22 cellular contexts compared by ENCODE assay signal in genomic region chr3:166265153-166265552, GRCh38.
DNase-seq lines count a peak whose midpoint lies in the region; ATAC-seq, FAIRE-seq and TF ChIP-seq lines count a peak whose summit lies in the region.
"Had no signal": no experiment of that assay in that cellular context is flagged by ENCODE, and none has a peak within 500 bp of the region (broad histone marks: within the 10 kb centered on the region; RNA-seq: fewer than 3 reads in every experiment).

No MANE protein-coding gene starts in this region.

- TF ChIP-seq CTCF in OCI-LY3 (IDR thresholded peaks at IDR 0.05; ENCODE audit: low read depth, low read length) (no peak), K562 (IDR thresholded peaks at IDR 0.05 in 2 of 3, conservative IDR thresholded peaks at IDR 0.05 in 1 of 3; ENCODE audit: insufficient read depth in 2 of 3, low read depth in 1 of 3, low read length in 3 of 3) (no peak), dorsolateral prefrontal cortex (IDR thresholded peaks at IDR 0.05 in 54 of 56, conservative IDR thresholded peaks at IDR 0.05 in 2 of 56; ENCODE audit: low read depth in 1 of 56, partially characterized antibody in 56 of 56) (no peak)

- H3K4me3 ChIP-seq in ACC112 (ENCODE audit: low read depth, low read length), result peak overlapping the region; percentile 42; the same call in 1 of the 2 replicates
- no peak overlapping the region for H3K4me3 ChIP-seq in OCI-LY3 (ENCODE audit: low read length)
- H3K4me3 ChIP-seq in K562, result no peak overlapping the region
- H3K4me3 ChIP-seq in small intestine (ENCODE audit: low read depth in 1 of 2, low read length in 2 of 2), result no peak overlapping the region
- H3K4me3 ChIP-seq in dorsolateral prefrontal cortex, result no peak overlapping the region
- H3K4me3 ChIP-seq: GM23338, HAP-1 had no signal

- H3K9ac ChIP-seq in OCI-LY3 (ENCODE audit: low read length), result no peak overlapping the region
- peak overlapping the region in 1 of 2 experiments; percentile 14; a peak in 2 of 4 replicates for H3K9ac ChIP-seq in K562 (ENCODE audit: insufficient read depth in 1 of 2, low read depth in 2 of 2, low read length in 2 of 2)
- H3K9ac ChIP-seq: KMS-11 had no signal

- TF ChIP-seq EP300 in K562 (IDR thresholded peaks at IDR 0.05; ENCODE audit: low read length), result no peak

- no peaks in the 10 kb centered on the region for H4K20me1 ChIP-seq in OCI-LY3 (ENCODE audit: insufficient read depth, low read length)
- no peaks in the 10 kb centered on the region for H4K20me1 ChIP-seq in K562 (replicated peaks; ENCODE audit: control insufficient read depth, insufficient read depth, low read length)

- DNase-seq in GM19239 (ENCODE audit: insufficient read length, low spot score) (no peak), K562 (ENCODE audit: extremely low read depth in 1 of 4, low spot score in 3 of 4) (no peak), H4 (ENCODE audit: low spot score) (no peak), small intestine (no peak), dorsolateral prefrontal cortex (no peak)
- DNase-seq: 8988T; BE2C; C1 segment of cervical spinal cord; CD4-positive, CD25-positive, alpha-beta regulatory T cell; CD8-positive, alpha-beta memory T cell; COR-L47; DMS 273 treated with DMSO at 0.1 percent for 48 hours; DMS53; DND-41; EL had no signal

- H3K36me3 ChIP-seq in ACC112 (ENCODE audit: insufficient read depth, low read length) (no peaks in the 10 kb centered on the region), OCI-LY3 (replicated peaks; ENCODE audit: low read depth, low read length) (no peaks in the 10 kb centered on the region), K562 (ENCODE audit: control insufficient read depth, insufficient read depth, low read length) (no peaks in the 10 kb centered on the region), small intestine (ENCODE audit: control insufficient read depth in 2 of 2, insufficient read depth in 2 of 2, low read length in 2 of 2) (no peaks in the 10 kb centered on the region)
- H3K36me3 ChIP-seq: BE2C, HAP-1 had no signal

- H3K27me3 ChIP-seq in ACC112 (ENCODE audit: insufficient read depth, low read length) (no peaks in the 10 kb centered on the region), OCI-LY3 (ENCODE audit: low read depth, low read length) (no peaks in the 10 kb centered on the region), K562 (ENCODE audit: control insufficient read depth in 2 of 2, insufficient read depth in 2 of 2, low read length in 2 of 2) (no peaks in the 10 kb centered on the region), small intestine (ENCODE audit: control insufficient read depth in 2 of 2, insufficient read depth in 2 of 2, low read length in 2 of 2) (no peaks in the 10 kb centered on the region), dorsolateral prefrontal cortex (no peaks in the 10 kb centered on the region)
- H3K27me3 ChIP-seq: BE2C had no signal

- in situ Hi-C loops in K562 (cut with MboI), result no loop called here

- FAIRE-seq in GM19239 (lab: Jason Lieb, UNC) (peak; percentile 51), K562 (lab: Jason Lieb, UNC) (no peak), small intestine (lab: Jason Lieb, UNC) (no peak)
- FAIRE-seq: G401.6 had no signal

- H3K4me2 ChIP-seq in OCI-LY3 (ENCODE audit: low read length), result peak overlapping the region; percentile 10; the same call in 1 of the 2 replicates
- peak overlapping the region; percentile 39 for H3K4me2 ChIP-seq in K562 (ENCODE audit: insufficient read depth, low read length)
- H3K4me2 ChIP-seq: GM23338, KMS-11 had no signal

- intact Hi-C loops in K562 (cut with micrococcal nuclease), result no loop called here
- intact Hi-C loops in dorsolateral prefrontal cortex (cut with DNase I), result no loop called here

- TF ChIP-seq RAD21 in K562 (CRISPR knock-in tag; conservative IDR thresholded peaks at IDR 0.05 in 1 of 2, IDR thresholded peaks at IDR 0.05 in 1 of 2), result no peak

- TF ChIP-seq POLR2A in K562 (conservative IDR thresholded peaks at IDR 0.05), result no peak

- H3K27ac ChIP-seq in ACC112 (ENCODE audit: low read depth, low read length), result no peak overlapping the region
- H3K27ac ChIP-seq in OCI-LY3 (ENCODE audit: low read length), result no peak overlapping the region
- peak overlapping the region; percentile 43; the same call in 2 of the 3 replicates for H3K27ac ChIP-seq in K562 (ENCODE audit: extremely low read depth, low read depth, low read length)
- H3K27ac ChIP-seq in small intestine (ENCODE audit: low read depth in 1 of 2, low read length in 1 of 2), result no peak overlapping the region
- no peak overlapping the region for H3K27ac ChIP-seq in dorsolateral prefrontal cortex
- H3K27ac ChIP-seq: KMS-11 had no signal

- no peaks in the 10 kb centered on the region for H3K9me1 ChIP-seq in K562 (ENCODE audit: control insufficient read depth, insufficient read depth, low read length)

- no TSS peak for BruUV-seq in K562 (replicated peaks; lab: Mats Ljungman, UMichigan)

- POLR2A ChIA-PET in K562 (lab: Yijun Ruan, JAX), result no interaction called here

- H2AFZ ChIP-seq in ACC112 (ENCODE audit: low read length, unreplicated experiment) (no peak overlapping the region), OCI-LY3 (ENCODE audit: low read depth, low read length) (no peak overlapping the region), K562 (ENCODE audit: low read depth, low read length) (peak overlapping the region; percentile 70)
- H2AFZ ChIP-seq: GM23338 had no signal

- CTCF ChIA-PET in K562 (lab: Yijun Ruan, JAX; ENCODE audit: low intra/inter-chr PET ratio), result no interaction called here

- H3K79me2 ChIP-seq in ACC112 (ENCODE audit: control insufficient read depth, insufficient read depth, low read length, unreplicated experiment) (no peaks in the 10 kb centered on the region), OCI-LY3 (ENCODE audit: low read length) (no peaks in the 10 kb centered on the region), K562 (ENCODE audit: control insufficient read depth, insufficient read depth, low read length) (no peaks in the 10 kb centered on the region)

- WGBS in K562 (ENCODE audit: insufficient coverage, low coverage, missing lambda C conversion rate), result 0% methylated on average over 4 of the region's 4 CpGs
- 77 to 86% (median 86%) methylated on average over 4 of the region's 4 CpGs for WGBS in small intestine, 3 donors

- H3K9me3 ChIP-seq in OCI-LY3 (ENCODE audit: insufficient read depth, low read length) (no peaks in the 10 kb centered on the region), K562 (replicated peaks; ENCODE audit: control insufficient read depth, insufficient read depth, low read depth, low read length) (no peaks in the 10 kb centered on the region), small intestine (ENCODE audit: control insufficient read depth, low read depth) (no peaks in the 10 kb centered on the region)
- H3K9me3 ChIP-seq: BE2C, HAP-1 had no signal

- ATAC-seq in K562, result peak; percentile 22; the same call in 2 of the 3 replicates
- ATAC-seq in GM21367 (IDR thresholded peaks at IDR 0.05; ENCODE audit: unreplicated experiment), result no peak
- ATAC-seq: GM23338 had no signal

- H3K4me1 ChIP-seq in ACC112 (ENCODE audit: control insufficient read depth, insufficient read depth, low read length, unreplicated experiment) (no peaks in the 10 kb centered on the region), OCI-LY3 (ENCODE audit: low read length) (no peaks in the 10 kb centered on the region), K562 (replicated peaks in 1 of 2; ENCODE audit: control insufficient read depth in 2 of 2, insufficient read depth in 2 of 2, low read length in 2 of 2) (no peaks in the 10 kb centered on the region), small intestine (ENCODE audit: control insufficient read depth in 2 of 2, insufficient read depth in 1 of 2, low read depth in 1 of 2, low read length in 1 of 2) (no peaks in the 10 kb centered on the region)
- H3K4me1 ChIP-seq: BE2C had no signal

TF ChIP-seq in K562, 482 proteins besides CTCF, POLR2A, EP300 and RAD21:
- TF ChIP-seq ESRRB (CRISPR knock-in tag; IDR thresholded peaks at IDR 0.05; ENCODE audit: borderline replicate concordance) (no peak), HMBOX1 (IDR thresholded peaks at IDR 0.05) (peak; percentile 38; the same call in 1 of the 2 replicates)
TF ChIP-seq in K562: peak in this region for 1.
